10 cellular contexts compared by ENCODE assay signal in the genomic region with DNA sequence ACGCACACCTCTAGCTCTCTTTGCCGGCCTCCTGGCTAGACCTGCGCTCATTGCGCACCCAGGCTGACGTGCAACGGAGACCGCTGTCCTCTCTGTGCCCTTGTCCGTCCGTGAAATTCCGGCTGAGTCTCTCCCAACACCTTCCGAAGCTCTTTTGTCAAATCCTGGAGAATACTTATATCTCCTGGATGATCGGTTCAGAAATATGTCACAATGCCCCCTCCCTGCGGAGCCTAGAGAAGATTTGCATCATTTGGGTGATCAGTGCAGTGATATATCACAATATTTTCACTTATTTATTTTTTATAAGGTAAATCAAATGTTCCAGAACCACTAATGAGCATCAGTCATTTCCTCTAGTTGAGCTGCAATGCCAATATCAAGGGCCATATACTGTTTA.
DNase-seq lines count a peak whose midpoint lies in the region; TF ChIP-seq lines count a peak whose summit lies in the region.
"Had no signal": no experiment of that assay in that cellular context is flagged by ENCODE, and none has a peak within 500 bp of the region (broad histone marks: within the 10 kb centered on the region; RNA-seq: fewer than 3 reads in every experiment).

No MANE protein-coding gene starts in this region.

- H3K9ac ChIP-seq in fibroblast of lung (ENCODE audit: insufficient read depth, low read length), result no peak overlapping the region

- no peaks in the 10 kb centered on the region for H4K20me1 ChIP-seq in fibroblast of lung (ENCODE audit: control insufficient read depth, extremely low read depth, insufficient read depth, low read length)

- H3K4me1 ChIP-seq in fibroblast of lung (ENCODE audit: control insufficient read depth, extremely low read depth, insufficient read depth, low read length), result no peaks in the 10 kb centered on the region

- peak; percentile 15 for DNase-seq in GM10248 (ENCODE audit: extremely low spot score)
- peak; percentile 3 for DNase-seq in RPMI8226
- DNase-seq in fibroblast of lung (ENCODE audit: low read depth in 2 of 2), result peak; percentile 1 to 15
- DNase-seq in posterior vena cava (ENCODE audit: low spot score), result peak; percentile 72
- DNase-seq in kidney glomerular epithelial cell (lab: John Stamatoyannopoulos, UW), result no peak
- DNase-seq in cortex of kidney (lab: John Stamatoyannopoulos, UW), result no peak
- no peak for DNase-seq in T1000 (lab: John Stamatoyannopoulos, UW)
- no peak for DNase-seq in NCI-H69 (lab: John Stamatoyannopoulos, UW)
- DNase-seq: HCEC 1CT; naive thymus-derived CD4-positive, alpha-beta T cell had no signal

- POLR2A ChIA-PET in GM10248 (lab: Yijun Ruan, JAX), result no interaction called here

- no peaks in the 10 kb centered on the region for H3K36me3 ChIP-seq in fibroblast of lung (ENCODE audit: control insufficient read depth, insufficient read depth, low read length)

- no peaks in the 10 kb centered on the region for H3K79me2 ChIP-seq in fibroblast of lung (ENCODE audit: control insufficient read depth, insufficient read depth, low read length)

- H3K9me3 ChIP-seq in fibroblast of lung (ENCODE audit: control insufficient read depth, insufficient read depth, low read depth, low read length), result no peaks in the 10 kb centered on the region

- intact Hi-C loops in posterior vena cava (cut with DNase I), result no loop called here

- CTCF ChIA-PET in GM10248 (lab: Yijun Ruan, JAX), result no interaction called here

- no peak overlapping the region for H3K4me2 ChIP-seq in fibroblast of lung (ENCODE audit: extremely low read depth, insufficient read depth, low read length)

- H3K4me3 ChIP-seq in fibroblast of lung (replicated peaks in 1 of 4; ENCODE audit: control extremely low read depth in 1 of 4, insufficient read depth in 1 of 4, low read depth in 3 of 4, low read length in 4 of 4), result no peak overlapping the region

- H2AFZ ChIP-seq in fibroblast of lung (ENCODE audit: low read length), result no peak overlapping the region

- TF ChIP-seq CTCF in GM10248 (IDR thresholded peaks at IDR 0.05; ENCODE audit: control extremely low read depth, extremely low read depth, low read depth, missing control alignments), result no peak
- no peak for TF ChIP-seq CTCF in fibroblast of lung (conservative IDR thresholded peaks at IDR 0.05 in 1 of 2, IDR thresholded peaks at IDR 0.05 in 1 of 2; ENCODE audit: low read depth in 1 of 2, low read length in 2 of 2)

- no peaks in the 10 kb centered on the region for H3K27me3 ChIP-seq in fibroblast of lung (ENCODE audit: control insufficient read depth, insufficient read depth, low read length)

- H3K27ac ChIP-seq in fibroblast of lung (ENCODE audit: insufficient read depth, low read length), result no peak overlapping the region

Comparison
In these comparisons a context has a peak if more than half of its experiments do, and no peak if none do; other contexts are left out.
1. DNase-seq: peak in GM10248 (single experiment), RPMI8226 (single experiment), fibroblast of lung (2 of 2) and posterior vena cava (single experiment); none in kidney glomerular epithelial cell (single experiment), cortex of kidney (single experiment), T1000 (single experiment) and NCI-H69 (single experiment).